Comparison of ENCODE assay signal across 11 cellular contexts in genomic region chr15:55250951-55251350, GRCh38. TPM values are rescaled to one million over a fixed set of nuclear protein-coding genes. Genes with fewer than 3 reads are reported as not detected.
DNase-seq lines count a peak whose midpoint lies in the region; ATAC-seq and TF ChIP-seq lines count a peak whose summit lies in the region.
"Had no signal": no experiment of that assay in that cellular context is flagged by ENCODE, and none has a peak within 500 bp of the region (broad histone marks: within the 10 kb centered on the region; RNA-seq: fewer than 3 reads in every experiment).

No MANE protein-coding gene starts in this region.

- H3K4me1 ChIP-seq in OCI-LY1 (ENCODE audit: insufficient read depth, low read length, severe bottlenecking) (peaks cover 36% of the 10 kb centered on the region), SJCRH30 (peaks cover 12% of the 10 kb centered on the region)

- H2AFZ ChIP-seq in OCI-LY1 (ENCODE audit: low read length) = no peak overlapping the region

- H3K9me3 Mint-ChIP-seq in activated CD8-positive, alpha-beta memory T cell treated with anti-CD3 and anti-CD28 coated beads, Interleukin-2, amount 10 ng/mL, durations not matched to agents 7 days and 5 days (ENCODE audit: low read depth) = no peaks in the 10 kb centered on the region
- H3K9me3 Mint-ChIP-seq in effector memory CD8-positive, alpha-beta T cell = no peaks in the 10 kb centered on the region
- no peaks in the 10 kb centered on the region for H3K9me3 Mint-ChIP-seq in stimulated activated naive CD8-positive, alpha-beta T cell treated with anti-CD3 and anti-CD28 coated beads, Interleukin-15, amount 100 ng/mL, for 72 hours

- H3K27me3 ChIP-seq in OCI-LY1 (ENCODE audit: insufficient read depth, low read length) (no peaks in the 10 kb centered on the region), SJCRH30 (no peaks in the 10 kb centered on the region)

- H3K27ac Mint-ChIP-seq in activated CD8-positive, alpha-beta memory T cell treated with anti-CD3 and anti-CD28 coated beads, Interleukin-2, amount 10 ng/mL, durations not matched to agents 7 days and 5 days = peak overlapping the region; percentile 91
- H3K27ac Mint-ChIP-seq in effector memory CD8-positive, alpha-beta T cell = peak overlapping the region; percentile 89 to 95
- peak overlapping the region in 1 of 2 donors; percentile 80 for H3K27ac Mint-ChIP-seq in stimulated activated naive CD8-positive, alpha-beta T cell treated with anti-CD3 and anti-CD28 coated beads, Interleukin-15, amount 100 ng/mL, for 72 hours

- peak overlapping the region; percentile 1; the same call in 1 of the 2 replicates for H3K4me2 ChIP-seq in OCI-LY1 (ENCODE audit: low read length)

- H3K9ac ChIP-seq in OCI-LY1 (ENCODE audit: low read length) = no peak overlapping the region

- no peak for DNase-seq in activated CD8-positive, alpha-beta memory T cell treated with anti-CD3 and anti-CD28 coated beads, Interleukin-2, amount 10 ng/mL, durations not matched to agents 7 days and 5 days
- no peak for DNase-seq in activated CD8-positive, alpha-beta memory T cell treated with anti-CD3 and anti-CD28 coated beads, Interleukin-2, amount 50 U/mL, for 4 hours
- DNase-seq in effector memory CD8-positive, alpha-beta T cell = no peak
- DNase-seq in stimulated activated naive CD8-positive, alpha-beta T cell treated with anti-CD3 and anti-CD28 coated beads, Interleukin-15, amount 100 ng/mL, for 72 hours = no peak
- DNase-seq in H4 (ENCODE audit: low spot score) = no peak
- no peak for DNase-seq in SJCRH30
- DNase-seq: activated gamma-delta T cell, NCI-H2081, nucleus accumbens had no signal

- H3K36me3 ChIP-seq in OCI-LY1 (ENCODE audit: insufficient read depth, low read length) (no peaks in the 10 kb centered on the region), SJCRH30 (0 out of 2 replicates have a peak, but pooled peaks cover 2% of the 10 kb centered on the region)

- no peaks in the 10 kb centered on the region for H3K27me3 Mint-ChIP-seq in activated CD8-positive, alpha-beta memory T cell treated with anti-CD3 and anti-CD28 coated beads, Interleukin-2, amount 10 ng/mL, durations not matched to agents 7 days and 5 days
- no peaks in the 10 kb centered on the region for H3K27me3 Mint-ChIP-seq in effector memory CD8-positive, alpha-beta T cell
- H3K27me3 Mint-ChIP-seq in stimulated activated naive CD8-positive, alpha-beta T cell treated with anti-CD3 and anti-CD28 coated beads, Interleukin-15, amount 100 ng/mL, for 72 hours = no peaks in the 10 kb centered on the region

- peak overlapping the region; percentile 19 for H3K4me3 Mint-ChIP-seq in activated CD8-positive, alpha-beta memory T cell treated with anti-CD3 and anti-CD28 coated beads, Interleukin-2, amount 10 ng/mL, durations not matched to agents 7 days and 5 days
- peak overlapping the region; percentile 48 to 78 for H3K4me3 Mint-ChIP-seq in effector memory CD8-positive, alpha-beta T cell
- H3K4me3 Mint-ChIP-seq in stimulated activated naive CD8-positive, alpha-beta T cell treated with anti-CD3 and anti-CD28 coated beads, Interleukin-15, amount 100 ng/mL, for 72 hours = peak overlapping the region; percentile 30 to 49

- peaks cover 88% of the 10 kb centered on the region for H3K4me1 Mint-ChIP-seq in activated CD8-positive, alpha-beta memory T cell treated with anti-CD3 and anti-CD28 coated beads, Interleukin-2, amount 10 ng/mL, durations not matched to agents 7 days and 5 days
- H3K4me1 Mint-ChIP-seq in effector memory CD8-positive, alpha-beta T cell (ENCODE audit: low read depth in 2 of 2) = peaks cover 62 to 69% of the 10 kb centered on the region in 2 donors
- peaks cover 67% of the 10 kb centered on the region for H3K4me1 Mint-ChIP-seq in stimulated activated naive CD8-positive, alpha-beta T cell treated with anti-CD3 and anti-CD28 coated beads, Interleukin-15, amount 100 ng/mL, for 72 hours

- TF ChIP-seq CTCF in OCI-LY1 (IDR thresholded peaks at IDR 0.05; ENCODE audit: low read length) = no peak

- H3K9me2 ChIP-seq in OCI-LY1 (ENCODE audit: low read depth, low read length) = no peaks in the 10 kb centered on the region

- no peaks in the 10 kb centered on the region for H4K20me1 ChIP-seq in OCI-LY1 (ENCODE audit: insufficient read depth, low read length)

- H3K9me3 ChIP-seq in OCI-LY1 (ENCODE audit: low read length) (no peaks in the 10 kb centered on the region), SJCRH30 (replicated peaks) (no peaks in the 10 kb centered on the region)

- H3K4me3 ChIP-seq in OCI-LY1 (ENCODE audit: low read depth, low read length, poor library complexity, severe bottlenecking) (no peak overlapping the region), SJCRH30 (no peak overlapping the region)

- H3K79me2 ChIP-seq in OCI-LY1 (ENCODE audit: insufficient read depth, low read length) = no peaks in the 10 kb centered on the region

- H3K36me3 Mint-ChIP-seq in activated CD8-positive, alpha-beta memory T cell treated with anti-CD3 and anti-CD28 coated beads, Interleukin-2, amount 10 ng/mL, durations not matched to agents 7 days and 5 days = peaks cover 52% of the 10 kb centered on the region
- H3K36me3 Mint-ChIP-seq in effector memory CD8-positive, alpha-beta T cell (ENCODE audit: insufficient read depth) = peaks cover 22% of the 10 kb centered on the region

- CTCF ChIA-PET in activated CD8-positive, alpha-beta memory T cell treated with anti-CD3 and anti-CD28 coated beads, Interleukin-2, amount 10 ng/mL, durations not matched to agents 7 days and 5 days (lab: Charles Lee) = interaction anchor here (0.9 to 3.3 kb wide), 14 partner anchors 8 to 38 kb away, joined by 3 to 12 read pairs (median 4); no protein-coding TSS in a partner anchor

- no peaks in the 10 kb centered on the region for H3F3A ChIP-seq in OCI-LY1 (ENCODE audit: insufficient read depth, low read length)

- peak; percentile 13 for ATAC-seq in activated CD8-positive, alpha-beta memory T cell treated with anti-CD3 and anti-CD28 coated beads, Interleukin-2, amount 10 ng/mL, durations not matched to agents 7 days and 5 days
- peak; percentile 53 for ATAC-seq in effector memory CD8-positive, alpha-beta T cell (replicated peaks)
- peak; percentile 57 for ATAC-seq in stimulated activated naive CD8-positive, alpha-beta T cell treated with anti-CD3 and anti-CD28 coated beads, Interleukin-15, amount 100 ng/mL, for 72 hours
- no peak for ATAC-seq in HG03025 (IDR thresholded peaks at IDR 0.05; ENCODE audit: low FRiP score, unreplicated experiment)

- peak overlapping the region; percentile 55 for H3K27ac ChIP-seq in OCI-LY1 (ENCODE audit: low read depth, low read length, poor library complexity, severe bottlenecking)
- H3K27ac ChIP-seq in SJCRH30 = no peak overlapping the region

RNA-seq across cellular contexts. Expression of gene RAB27A, which starts 38.7 kb away (rescaled TPM):
- 100 to 1,000 TPM; 136 to 149 TPM for total RNA-seq in activated CD8-positive, alpha-beta memory T cell treated with anti-CD3 and anti-CD28 coated beads, Interleukin-2, amount 10 ng/mL, durations not matched to agents 7 days and 5 days
- 9.6 and 15.9 TPM in 2 replicates for total RNA-seq in H4 (2014; rRNA removed; shearing (Covaris generic))
- total RNA-seq in SJCRH30 (2014; rRNA removed; shearing (Covaris generic)) = 7.0 and 12.2 TPM in 2 replicates

RNA-seq across cellular contexts. Expression of gene RSL24D1, which starts 54.2 kb away (rescaled TPM):
- total RNA-seq in activated CD8-positive, alpha-beta memory T cell treated with anti-CD3 and anti-CD28 coated beads, Interleukin-2, amount 10 ng/mL, durations not matched to agents 7 days and 5 days = 10 to 100 TPM; 79.1 to 94.2 TPM
- total RNA-seq in H4 (2014; rRNA removed; shearing (Covaris generic)) = 125 and 145 TPM in 2 replicates
- total RNA-seq in SJCRH30 (2014; rRNA removed; shearing (Covaris generic)) = 134 and 140 TPM in 2 replicates
